In the genomic region with DNA sequence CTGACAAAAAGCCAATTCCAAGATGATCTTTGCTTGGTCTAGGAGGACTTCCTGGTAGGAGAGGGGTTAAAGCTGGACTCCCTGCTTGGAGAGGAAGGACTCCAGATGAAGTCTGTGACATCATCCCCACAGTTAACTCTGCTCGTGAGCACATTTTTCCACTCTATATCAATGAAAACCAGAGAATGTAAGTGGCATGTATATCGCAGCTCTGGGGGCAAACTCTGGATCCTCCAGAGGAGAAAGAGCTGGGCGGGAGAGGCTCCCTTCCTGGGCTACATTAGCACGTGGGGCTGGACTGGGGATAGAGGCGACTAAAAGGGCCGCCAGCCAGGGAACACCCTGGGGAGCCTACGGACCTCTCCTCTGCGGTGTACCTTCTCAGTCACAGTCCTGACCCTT, we compare ENCODE assay signal across 8 cellular contexts. TPM values are rescaled to one million over a fixed set of nuclear protein-coding genes. Genes with fewer than 3 reads are reported as not detected.
DNase-seq lines count a peak whose midpoint lies in the region; ATAC-seq and TF ChIP-seq lines count a peak whose summit lies in the region.

No MANE protein-coding gene starts in this region.

- no peaks in the 10 kb centered on the region for H3K27me3 Mint-ChIP-seq in brain
- H3K27me3 Mint-ChIP-seq in osteocyte (ENCODE audit: unreplicated experiment), result no peaks in the 10 kb centered on the region

- intact Hi-C loops in left colon (cut with DNase I, micrococcal nuclease), result no loop called here

- peaks cover 15% of the 10 kb centered on the region for H3K4me1 ChIP-seq in foreskin keratinocyte

- ATAC-seq in GM19395 (IDR thresholded peaks at IDR 0.05; ENCODE audit: unreplicated experiment), result peak; percentile 29
- ATAC-seq in HG03442 (IDR thresholded peaks at IDR 0.05; ENCODE audit: unreplicated experiment), result peak; percentile 21
- no peak for ATAC-seq in left colon
- ATAC-seq in foreskin keratinocyte, result no peak

- H3K36me3 Mint-ChIP-seq in brain, result peaks cover 6% of the 10 kb centered on the region
- H3K36me3 Mint-ChIP-seq in osteocyte (ENCODE audit: unreplicated experiment), result peaks cover 1% of the 10 kb centered on the region

- TF ChIP-seq CTCF in brain (conservative IDR thresholded peaks at IDR 0.05) (no peak), osteocyte (IDR thresholded peaks at IDR 0.05) (no peak), foreskin keratinocyte (conservative IDR thresholded peaks at IDR 0.05) (no peak)

- H3K27me3 ChIP-seq in foreskin keratinocyte, result no peaks in the 10 kb centered on the region

- H3K4me1 Mint-ChIP-seq in brain (peaks cover 73% of the 10 kb centered on the region), osteocyte (ENCODE audit: unreplicated experiment) (peaks cover 63% of the 10 kb centered on the region)

- H3K27ac ChIP-seq in foreskin keratinocyte, result no peak overlapping the region

- no peaks in the 10 kb centered on the region for H3K9me3 Mint-ChIP-seq in brain
- no peaks in the 10 kb centered on the region for H3K9me3 Mint-ChIP-seq in osteocyte (ENCODE audit: unreplicated experiment)

- peak overlapping the region in 3 of 5 experiments; percentile 26 to 81 (median 50) for H3K4me3 Mint-ChIP-seq in brain
- H3K4me3 Mint-ChIP-seq in osteocyte (ENCODE audit: unreplicated experiment), result peak overlapping the region; percentile 74

- peak overlapping the region in 3 of 5 experiments; percentile 48 to 87 (median 85) for H3K27ac Mint-ChIP-seq in brain
- peak overlapping the region; percentile 96 for H3K27ac Mint-ChIP-seq in osteocyte (ENCODE audit: unreplicated experiment)

- DNase-seq in AG08395 (ENCODE audit: low spot score) (peak; percentile 70), osteocyte (ENCODE audit: extremely low spot score, unreplicated experiment) (no peak), NAMALWA (ENCODE audit: low spot score) (no peak), left colon (no peak), foreskin keratinocyte (no peak)

RNA-seq across cellular contexts. Expression of gene HIC1, which starts 34.1 kb away (rescaled TPM):
- polyA plus RNA-seq in brain (ENCODE audit: insufficient read depth, low read depth, low replicate concordance), result 2.6 TPM
- 3.3 and 3.7 TPM in 2 replicates for total RNA-seq in osteocyte
- 10 to 100 TPM in 1 of 2 donors, 1 to 10 TPM in 1; 4.8 to 12.8 TPM for total RNA-seq in left colon
- total RNA-seq in foreskin keratinocyte, result 1.5 and 3.0 TPM in 2 replicates
- 0.99 and 2.4 TPM in 2 replicates for polyA plus RNA-seq in foreskin keratinocyte

RNA-seq across cellular contexts. Expression of gene OVCA2, which starts 47.2 kb away (rescaled TPM):
- polyA plus RNA-seq in brain (ENCODE audit: insufficient read depth, low read depth, low replicate concordance), result 28.7 TPM
- 33.2 and 35.9 TPM in 2 replicates for total RNA-seq in osteocyte
- total RNA-seq in left colon, result 10 to 100 TPM; 39.2 to 39.7 TPM
- total RNA-seq in foreskin keratinocyte, result 55.7 and 61.6 TPM in 2 replicates
- polyA plus RNA-seq in foreskin keratinocyte, result 71.6 and 74.4 TPM in 2 replicates

RNA-seq across cellular contexts. Expression of gene DPH1, which starts 59.1 kb away (rescaled TPM):
- polyA plus RNA-seq in brain (ENCODE audit: insufficient read depth, low read depth, low replicate concordance) (18.6 TPM), foreskin keratinocyte (21.6 and 22.7 TPM in 2 replicates)
- total RNA-seq in osteocyte (57.3 and 59.0 TPM in 2 replicates), left colon (10 to 100 TPM; 31.2 to 35.1 TPM), foreskin keratinocyte (23.3 and 24.0 TPM in 2 replicates)

Comparison
In these comparisons a context has a peak if more than half of its experiments do, and no peak if none do; other contexts are left out.
1. ATAC-seq: peak in GM19395 (single experiment) and HG03442 (single experiment); none in left colon (single experiment) and foreskin keratinocyte (single experiment).